8 cellular contexts compared by ENCODE assay signal in the genomic region with DNA sequence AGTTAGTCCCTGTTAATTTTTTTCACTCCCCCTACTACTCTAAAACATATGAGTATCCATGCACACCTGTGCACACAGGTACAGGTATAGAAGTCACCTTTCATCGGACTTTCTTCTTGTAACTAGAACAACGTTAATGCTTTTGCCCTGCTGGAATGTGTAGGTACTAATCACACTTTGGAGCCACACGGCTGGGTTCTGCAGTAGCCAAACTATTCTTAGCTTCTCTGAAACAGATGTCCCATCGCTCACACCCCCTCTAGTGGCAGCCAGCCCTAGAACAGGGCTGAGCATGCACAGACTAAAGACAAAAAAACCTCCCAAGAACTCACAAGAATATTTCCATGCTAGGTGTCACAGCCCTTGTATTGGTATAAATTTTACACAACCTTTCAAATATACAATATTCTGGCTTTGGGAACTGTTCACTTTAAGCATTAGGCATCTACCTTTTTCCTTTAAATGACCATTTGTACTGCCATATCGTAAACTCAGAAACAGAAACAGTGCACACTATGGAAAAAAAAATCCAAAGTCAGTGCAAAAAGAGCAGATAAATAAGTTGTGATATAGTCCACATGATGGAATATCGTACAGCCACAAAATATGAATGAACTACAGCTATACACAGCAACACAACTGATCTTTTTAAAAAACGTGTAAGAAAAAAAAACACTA.
DNase-seq lines count a peak whose midpoint lies in the region; ATAC-seq and TF ChIP-seq lines count a peak whose summit lies in the region.

No MANE protein-coding gene starts in this region.

- no peak overlapping the region for H3K14ac ChIP-seq in trophoblast cell (ENCODE audit: low read length)

- H3K4me1 ChIP-seq in gastroesophageal sphincter (peaks cover 0 to 32% (median 0%) of the 10 kb centered on the region in 3 donors), trophoblast cell (ENCODE audit: control insufficient read depth in 1 of 2, insufficient read depth in 2 of 2, low read length in 2 of 2) (no peaks in the 10 kb centered on the region), vagina (peaks cover 25% of the 10 kb centered on the region)

- ATAC-seq in GM19455 (IDR thresholded peaks at IDR 0.05; ENCODE audit: unreplicated experiment) (peak; percentile 75), HG03442 (IDR thresholded peaks at IDR 0.05; ENCODE audit: unreplicated experiment) (peak; percentile 92), gastroesophageal sphincter (peak; percentile 80)

- H2AK5ac ChIP-seq in trophoblast cell (ENCODE audit: low read length), result no peak overlapping the region

- H3K27ac ChIP-seq in gastroesophageal sphincter (no peak overlapping the region), trophoblast cell (ENCODE audit: low read depth, low read length) (no peak overlapping the region), vagina (peak overlapping the region; percentile 39)

- TF ChIP-seq POLR2A in gastroesophageal sphincter (IDR thresholded peaks at IDR 0.05), result no peak
- TF ChIP-seq POLR2A in vagina (IDR thresholded peaks at IDR 0.05), result no peak

- H3K79me1 ChIP-seq in trophoblast cell (ENCODE audit: low read length), result no peaks in the 10 kb centered on the region

- DNase-seq in D341Med (ENCODE audit: low spot score) (peak; percentile 70), OCI-M1 (lab: John Stamatoyannopoulos, UW) (peak; percentile 60), trophoblast cell (peak; percentile 68 to 81), vagina (ENCODE audit: extremely low spot score in 2 of 2) (no peak)
- peak; percentile 6 for DNase-seq in activated T-helper 9 cell treated with anti-CD3 and anti-CD28 coated beads, Interleukin-2, amount 50 U/mL, for 16 hours (ENCODE audit: low read depth)

- no peak overlapping the region for H2AFZ ChIP-seq in trophoblast cell (ENCODE audit: insufficient read depth, low read length, poor library complexity)

- H3K23ac ChIP-seq in trophoblast cell (ENCODE audit: low read length), result no peak overlapping the region

- H2BK120ac ChIP-seq in trophoblast cell (ENCODE audit: insufficient read depth, low read length, poor library complexity), result no peak overlapping the region

- no peak overlapping the region for H2BK5ac ChIP-seq in trophoblast cell (ENCODE audit: low read depth, low read length, poor library complexity)

- H3K36me3 ChIP-seq in gastroesophageal sphincter, result no peaks in the 10 kb centered on the region
- no peaks in the 10 kb centered on the region for H3K36me3 ChIP-seq in trophoblast cell (ENCODE audit: control insufficient read depth in 1 of 2, insufficient read depth in 2 of 2, low read length in 2 of 2)
- H3K36me3 ChIP-seq in vagina, result no peaks in the 10 kb centered on the region

- H3K9me3 ChIP-seq in gastroesophageal sphincter (no peaks in the 10 kb centered on the region), trophoblast cell (ENCODE audit: insufficient read depth, low read depth, low read length) (no peaks in the 10 kb centered on the region), vagina (no peaks in the 10 kb centered on the region)

- no peak overlapping the region for H4K91ac ChIP-seq in trophoblast cell (ENCODE audit: low read depth, low read length)

- TF ChIP-seq EP300 in gastroesophageal sphincter (IDR thresholded peaks at IDR 0.05), result no peak

- no peak overlapping the region for H4K12ac ChIP-seq in trophoblast cell (ENCODE audit: low read depth, low read length)

- H3K27me3 ChIP-seq in gastroesophageal sphincter (no peaks in the 10 kb centered on the region), trophoblast cell (ENCODE audit: insufficient read depth, low read length) (no peaks in the 10 kb centered on the region), vagina (no peaks in the 10 kb centered on the region)

- no peak overlapping the region for H3K4me2 ChIP-seq in trophoblast cell (ENCODE audit: low read length)

- 34 to 35% methylated on average over 7 of the region's 7 CpGs for WGBS in gastroesophageal sphincter (ENCODE audit: low coverage in 1 of 2), 2 donors
- WGBS in trophoblast cell (ENCODE audit: extremely low coverage, insufficient coverage, insufficient read length), result no CpG with 5 or more reads among the region's 7 CpGs

- no peak overlapping the region for H3K4ac ChIP-seq in trophoblast cell (ENCODE audit: low read depth, low read length)

- H3K9ac ChIP-seq in trophoblast cell (ENCODE audit: low read length), result no peak overlapping the region

- H3K18ac ChIP-seq in trophoblast cell (ENCODE audit: low read length), result no peak overlapping the region

- H3K4me3 ChIP-seq in gastroesophageal sphincter (no peak overlapping the region), trophoblast cell (ENCODE audit: low read depth, low read length) (no peak overlapping the region), vagina (no peak overlapping the region)

- no peak overlapping the region for H4K8ac ChIP-seq in trophoblast cell (ENCODE audit: low read depth, low read length)

- TF ChIP-seq CTCF in gastroesophageal sphincter (IDR thresholded peaks at IDR 0.05) (peak; percentile 57 to 74 (median 63)), vagina (IDR thresholded peaks at IDR 0.05) (peak; percentile 31 to 70 (median 56))

- no peak overlapping the region for H2BK12ac ChIP-seq in trophoblast cell (ENCODE audit: low read length)

- intact Hi-C loops in vagina (cut with DNase I), result no loop called here

- H3K79me2 ChIP-seq in trophoblast cell (ENCODE audit: control insufficient read depth, insufficient read depth, low read length, poor library complexity), result no peaks in the 10 kb centered on the region

Comparison
In these comparisons a context has a peak if more than half of its experiments do, and no peak if none do; other contexts are left out.
1. DNase-seq: peak in D341Med (single experiment), OCI-M1 (single experiment), activated T-helper 9 cell treated with anti-CD3 and anti-CD28 coated beads, Interleukin-2, amount 50 U/mL, for 16 hours (single experiment) and trophoblast cell (2 of 2); none in vagina (0 of 2).
2. Peak in every context shown above with its lines, with median percentiles within 50 percentile points of each other: ATAC-seq.